In genomic region chr9:8858250-8859161, GRCh38 we compare ENCODE assay signal across 9 cellular contexts.
DNase-seq lines count a peak whose midpoint lies in the region; ATAC-seq and TF ChIP-seq lines count a peak whose summit lies in the region.
"Had no signal": no experiment of that assay in that cellular context is flagged by ENCODE, and none has a peak within 500 bp of the region (broad histone marks: within the 10 kb centered on the region; RNA-seq: fewer than 3 reads in every experiment).

No MANE protein-coding gene starts in this region.

- WGBS in spleen, 5 donors, result 22 to 33% (median 26%) methylated on average over 38 to 45 of the region's 45 CpGs

- no peak overlapping the region for H3K27ac ChIP-seq in HL-60 (replicated peaks)
- no peak overlapping the region for H3K27ac ChIP-seq in spleen

- in situ Hi-C loops in astrocyte of the spinal cord (cut with HindIII; ENCODE audit: low sequenced_read_pairs), result no loop called here

- H3K36me3 ChIP-seq in spleen, result no peaks in the 10 kb centered on the region

- H3K9me3 ChIP-seq in spleen, result no peaks in the 10 kb centered on the region

- TF ChIP-seq CTCF in HL-60 (IDR thresholded peaks at IDR 0.05; ENCODE audit: insufficient read depth, low read length) (no peak), astrocyte of the spinal cord (IDR thresholded peaks at IDR 0.05; ENCODE audit: low read depth, low read length) (no peak), spleen (IDR thresholded peaks at IDR 0.05 in 8 of 11, conservative IDR thresholded peaks at IDR 0.05 in 3 of 11) (no peak)

- H3K27me3 ChIP-seq in HL-60 (ENCODE audit: insufficient read depth, poor library complexity, severe bottlenecking), result peaks cover 28% of the 10 kb centered on the region
- peaks cover 3 to 58% (median 34%) of the 10 kb centered on the region in 7 donors for H3K27me3 ChIP-seq in spleen (replicated peaks in 1 of 7)

- no peak for TF ChIP-seq POLR2A in spleen (IDR thresholded peaks at IDR 0.05)

- no peak for ATAC-seq in HG02852 (IDR thresholded peaks at IDR 0.05; ENCODE audit: unreplicated experiment)
- no peak for ATAC-seq in GM19397 (IDR thresholded peaks at IDR 0.05; ENCODE audit: unreplicated experiment)
- ATAC-seq: K562 had no signal

- H3K4me1 ChIP-seq in spleen, result peaks cover 0 to 26% (median 16%) of the 10 kb centered on the region in 6 donors

- intact Hi-C loops in spleen (cut with DNase I; ENCODE audit: low total_unique reads), result no loop called here

- H3K4me3 ChIP-seq in HL-60 (replicated peaks; ENCODE audit: insufficient read depth, low read length), result peak overlapping the region; percentile 32; the same call in 1 of the 2 replicates
- H3K4me3 ChIP-seq in astrocyte of the spinal cord (ENCODE audit: low read depth, low read length), result peak overlapping the region; percentile 61
- peak overlapping the region; percentile 10 to 70 (median 48) for H3K4me3 ChIP-seq in spleen
- H3K4me3 ChIP-seq: K562 had no signal

- DNase-seq in HL-60 (ENCODE audit: low read depth in 1 of 2, low spot score in 1 of 2), result no peak
- no peak for DNase-seq in astrocyte of the spinal cord (ENCODE audit: low read depth, low spot score)
- DNase-seq in islet precursor cell, result peak; percentile 71
- DNase-seq in spleen, result no peak
- no peak for DNase-seq in stimulated activated CD8-positive, alpha-beta memory T cell treated with anti-CD3 and anti-CD28 coated beads, Interleukin-4, amount 100 ng/mL, for 48 hours
- DNase-seq in kidney tubule cell (ENCODE audit: low spot score), result no peak
